ENCODE assay signal across 16 cellular contexts in genomic region chr9:4097991-4098390, GRCh38.
DNase-seq lines count a peak whose midpoint lies in the region; ATAC-seq and TF ChIP-seq lines count a peak whose summit lies in the region.
"Had no signal": no experiment of that assay in that cellular context is flagged by ENCODE, and none has a peak within 500 bp of the region (broad histone marks: within the 10 kb centered on the region; RNA-seq: fewer than 3 reads in every experiment).

No MANE protein-coding gene starts in this region.

- peaks cover 49% of the 10 kb centered on the region for H3K4me1 Mint-ChIP-seq in osteocyte (ENCODE audit: unreplicated experiment)

- no peaks in the 10 kb centered on the region for H3K36me3 Mint-ChIP-seq in osteocyte (ENCODE audit: unreplicated experiment)

- DNase-seq in EH (ENCODE audit: low read depth) (peak; percentile 70), NB4 (ENCODE audit: low read depth) (peak; percentile 31), body of pancreas (no peak), osteocyte (ENCODE audit: extremely low spot score, unreplicated experiment) (no peak), globus pallidus (ENCODE audit: low spot score) (no peak), vagina (ENCODE audit: extremely low spot score in 2 of 2) (no peak), GM20000 (ENCODE audit: low spot score) (no peak)
- no peak for DNase-seq in activated naive CD4-positive, alpha-beta T cell (lab: John Stamatoyannopoulos, UW)
- DNase-seq: NCI-H1105, NCI-H1694 treated with DMSO at 0.1 percent for 48 hours, NCI-H446, Peyer's patch, SHP77, SW 1271 had no signal

- no peaks in the 10 kb centered on the region for H3K9me3 Mint-ChIP-seq in osteocyte (ENCODE audit: unreplicated experiment)

- no peaks in the 10 kb centered on the region for H3K9me3 ChIP-seq in body of pancreas
- H3K9me3 ChIP-seq in vagina = no peaks in the 10 kb centered on the region
- H3K9me3 ChIP-seq: HAP-1, Peyer's patch had no signal

- H3K4me3 Mint-ChIP-seq in osteocyte (ENCODE audit: unreplicated experiment) = no peak overlapping the region

- H3K27ac ChIP-seq in body of pancreas (peak overlapping the region in 3 of 4 donors; percentile 13 to 27 (median 14)), vagina (no peak overlapping the region)
- H3K27ac ChIP-seq: BLaER1 treated with 17β-estradiol and CSF1 and Interleukin-3, amounts not matched to agents 10 nM and 100 nM; Peyer's patch had no signal

- H3K27me3 ChIP-seq in body of pancreas (no peaks in the 10 kb centered on the region), vagina (no peaks in the 10 kb centered on the region)
- H3K27me3 ChIP-seq: BLaER1 treated with 17β-estradiol and CSF1 and Interleukin-3, amounts not matched to agents 10 nM and 100 nM; Peyer's patch had no signal

- ATAC-seq in body of pancreas = peak; percentile 26

- H3K4me3 ChIP-seq in NB4 (ENCODE audit: low read depth, low read length) (no peak overlapping the region), body of pancreas (no peak overlapping the region), vagina (no peak overlapping the region)
- H3K4me3 ChIP-seq: BLaER1 treated with 17β-estradiol and CSF1 and Interleukin-3, amounts not matched to agents 10 nM and 100 nM; HAP-1; Peyer's patch had no signal

- peak overlapping the region; percentile 81 for H3K27ac Mint-ChIP-seq in osteocyte (ENCODE audit: unreplicated experiment)

- intact Hi-C loops in body of pancreas (cut with DNase I) (no loop called here), vagina (cut with DNase I) (no loop called here)

- H3K4me1 ChIP-seq in body of pancreas = peaks cover 13% of the 10 kb centered on the region
- H3K4me1 ChIP-seq in vagina = no peaks in the 10 kb centered on the region

- TF ChIP-seq POLR2A in NB4 (IDR thresholded peaks at IDR 0.05; ENCODE audit: extremely low read depth, insufficient read length) = no peak
- TF ChIP-seq POLR2A in body of pancreas (IDR thresholded peaks at IDR 0.05) = no peak
- no peak for TF ChIP-seq POLR2A in vagina (IDR thresholded peaks at IDR 0.05)

- no peak for TF ChIP-seq CTCF in NB4 (IDR thresholded peaks at IDR 0.05; ENCODE audit: low read depth, low read length)
- no peak for TF ChIP-seq CTCF in body of pancreas (IDR thresholded peaks at IDR 0.05)
- no peak for TF ChIP-seq CTCF in osteocyte (IDR thresholded peaks at IDR 0.05)
- TF ChIP-seq CTCF in vagina (IDR thresholded peaks at IDR 0.05) = no peak
- no peak for TF ChIP-seq CTCF in GM20000 (IDR thresholded peaks at IDR 0.05; ENCODE audit: extremely low read depth, missing control alignments)

- WGBS in body of pancreas, 2 donors = 50 to 69% methylated on average over 3 of the region's 3 CpGs

- no peaks in the 10 kb centered on the region for H3K27me3 Mint-ChIP-seq in osteocyte (ENCODE audit: unreplicated experiment)

- no peaks in the 10 kb centered on the region for H3K36me3 ChIP-seq in body of pancreas (replicated peaks in 1 of 2; ENCODE audit: insufficient read depth in 1 of 2, low read depth in 2 of 2)
- no peaks in the 10 kb centered on the region for H3K36me3 ChIP-seq in vagina
- H3K36me3 ChIP-seq: BLaER1 treated with 17β-estradiol and CSF1 and Interleukin-3, amounts not matched to agents 10 nM and 100 nM; HAP-1; Peyer's patch had no signal

Comparison
In these comparisons a context has a peak if more than half of its experiments do, and no peak if none do; other contexts are left out.
1. DNase-seq: peak in EH (single experiment) and NB4 (single experiment); none in body of pancreas (0 of 4), osteocyte (single experiment), globus pallidus (single experiment), vagina (0 of 2), activated naive CD4-positive, alpha-beta T cell (0 of 4) and GM20000 (single experiment).